In genomic region chr1:201436461-201436860, GRCh38 we compare ENCODE assay signal across 12 cellular contexts. TPM values are rescaled to one million over a fixed set of nuclear protein-coding genes. Genes with fewer than 3 reads are reported as not detected.
DNase-seq lines count a peak whose midpoint lies in the region; ATAC-seq, FAIRE-seq and TF ChIP-seq lines count a peak whose summit lies in the region.
"Had no signal": no experiment of that assay in that cellular context is flagged by ENCODE, and none has a peak within 500 bp of the region (broad histone marks: within the 10 kb centered on the region; RNA-seq: fewer than 3 reads in every experiment).

No MANE protein-coding gene starts in this region.

- H3K4me3 Mint-ChIP-seq in H9 = no peak overlapping the region

- no peak overlapping the region for H2BK20ac ChIP-seq in H9 (ENCODE audit: low read depth, low read length, poor library complexity, severe bottlenecking)

- no peaks in the 10 kb centered on the region; the same call in 1 of the 2 replicates for H3K4me1 ChIP-seq in H9 (ENCODE audit: insufficient read depth, low read length)
- H3K4me1 ChIP-seq in right cardiac atrium (ENCODE audit: control insufficient read depth, insufficient read depth, low read length) = peaks cover 3% of the 10 kb centered on the region

- H3K27ac ChIP-seq in H9 (ENCODE audit: insufficient read length, low read depth, low read length) = no peak overlapping the region
- no peak overlapping the region for H3K27ac ChIP-seq in right cardiac atrium (ENCODE audit: low read length)
- H3K27ac ChIP-seq: upper lobe of left lung had no signal

- H3K4ac ChIP-seq in H9 (ENCODE audit: low read depth, low read length) = no peak overlapping the region

- H3K36me3 Mint-ChIP-seq in H9 (ENCODE audit: insufficient read depth in 1 of 3, low read depth in 3 of 3) = no peaks in the 10 kb centered on the region
- H3K36me3 Mint-ChIP-seq: brain had no signal

- H2AFZ ChIP-seq in H9 (ENCODE audit: low read length) = no peak overlapping the region

- H2BK12ac ChIP-seq in H9 (ENCODE audit: insufficient read length, low read depth, low read length) = no peak overlapping the region

- no peak overlapping the region for H2BK5ac ChIP-seq in H9 (ENCODE audit: insufficient read length, low read length)

- intact Hi-C loops in right cardiac atrium (cut with DNase I) = loop anchor here in 1 of 4 donors (5.0 kb wide), 1 partner anchor 41 kb away; no protein-coding TSS in a partner anchor

- H4K5ac ChIP-seq in H9 (ENCODE audit: insufficient read length, low read depth, low read length) = no peak overlapping the region

- no peak overlapping the region for H3K27ac Mint-ChIP-seq in H9

- H2BK15ac ChIP-seq in H9 (ENCODE audit: low read depth, low read length) = no peak overlapping the region

- H4K8ac ChIP-seq in H9 (replicated peaks; ENCODE audit: insufficient read length, low read depth, low read length) = no peak overlapping the region

- H4K20me1 ChIP-seq in H9 (ENCODE audit: control insufficient read depth, insufficient read depth, insufficient read length) = no peaks in the 10 kb centered on the region

- H3K23ac ChIP-seq in H9 (ENCODE audit: insufficient read length, low read depth, low read length) = no peak overlapping the region

- H3K4me2 ChIP-seq in H9 (ENCODE audit: insufficient read depth, insufficient read length, low read length) = no peak overlapping the region

- DNase-seq in AG10803 (ENCODE audit: low read depth) (peak; percentile 25), H9 (peak; percentile 86), RCC 7860 (ENCODE audit: low spot score) (peak; percentile 22), right cardiac atrium (no peak), H54 (ENCODE audit: insufficient read length, low spot score) (no peak), D721Med (ENCODE audit: insufficient read length, low spot score) (no peak)
- DNase-seq in activated effector memory CD4-positive, alpha-beta T cell treated with Interleukin-2 at 50 U/mL for 16 hours = no peak
- DNase-seq: activated CD8-positive, alpha-beta memory T cell treated with anti-CD3 and anti-CD28 coated beads for 24 hours had no signal

- peaks cover 0 to 3% of the 10 kb centered on the region in 2 experiments; a peak in 2 of 5 replicates for H3K9me3 Mint-ChIP-seq in H9

- no peaks in the 10 kb centered on the region for H3K79me1 ChIP-seq in H9 (ENCODE audit: insufficient read depth, low read depth, low read length, poor library complexity, severe bottlenecking)

- H4K91ac ChIP-seq in H9 (ENCODE audit: insufficient read length, low read depth, low read length) = no peak overlapping the region

- no peaks in the 10 kb centered on the region for H3K27me3 ChIP-seq in H9 (ENCODE audit: insufficient read depth, low read length)
- H3K27me3 ChIP-seq in right cardiac atrium (ENCODE audit: control insufficient read depth, insufficient read depth) = no peaks in the 10 kb centered on the region
- H3K27me3 ChIP-seq: gastrocnemius medialis, upper lobe of left lung had no signal

- no peaks in the 10 kb centered on the region for H3K79me2 ChIP-seq in H9 (ENCODE audit: insufficient read depth, low read length)

- no peak for FAIRE-seq in RCC 7860 (lab: Jason Lieb, UNC)
- FAIRE-seq in H54 (lab: Jason Lieb, UNC) = no peak
- no peak for FAIRE-seq in D721Med (lab: Jason Lieb, UNC)

- H3T11ph ChIP-seq in H9 (ENCODE audit: low read length) = no peak overlapping the region

- no CpG with 5 or more reads among the region's 6 CpGs for WGBS in H9 (ENCODE audit: extremely low coverage, insufficient read length, low lambda C conversion rate)
- WGBS in right cardiac atrium = 62% methylated on average over 6 of the region's 6 CpGs

- H3K27me3 Mint-ChIP-seq in H9 (ENCODE audit: low read depth) = peaks cover 3% of the 10 kb centered on the region

- H3K4me3 ChIP-seq in AG10803 (ENCODE audit: low read length) (no peak overlapping the region), right cardiac atrium (ENCODE audit: low read length) (no peak overlapping the region)
- H3K4me3 ChIP-seq: gastrocnemius medialis had no signal

- H2AK5ac ChIP-seq in H9 (ENCODE audit: insufficient read length, low read length) = no peak overlapping the region

- H3K4me1 Mint-ChIP-seq in H9 = peaks cover 10 to 12% of the 10 kb centered on the region in 2 experiments

- H3K23me2 ChIP-seq in H9 (ENCODE audit: insufficient read length, low read depth, low read length, poor library complexity, severe bottlenecking) = no peaks in the 10 kb centered on the region

- no peak overlapping the region for H2BK120ac ChIP-seq in H9 (ENCODE audit: low read depth, low read length, poor library complexity, severe bottlenecking)

- H3K18ac ChIP-seq in H9 (ENCODE audit: insufficient read length, low read depth, low read length) = no peak overlapping the region

- TF ChIP-seq CTCF in AG10803 (conservative IDR thresholded peaks at IDR 0.05; ENCODE audit: low read length) = peak; percentile 29; the same call in 1 of the 2 replicates
- TF ChIP-seq CTCF in H9 (conservative IDR thresholded peaks at IDR 0.05) = peak; percentile 51; the same call in 2 of the 3 replicates
- no peak for TF ChIP-seq CTCF in D721Med (IDR thresholded peaks at IDR 0.05; ENCODE audit: insufficient read depth, missing control alignments)

- ATAC-seq in right cardiac atrium (peak; percentile 50 to 54), GM19023 (IDR thresholded peaks at IDR 0.05; ENCODE audit: unreplicated experiment) (no peak)

- no peak overlapping the region for H3K9ac ChIP-seq in H9 (ENCODE audit: extremely low read depth, insufficient read length, low read length)

- H3K9me3 ChIP-seq in H9 (ENCODE audit: control insufficient read depth, low read depth, low read length) (no peaks in the 10 kb centered on the region), right cardiac atrium (ENCODE audit: control insufficient read depth, low read length) (no peaks in the 10 kb centered on the region)
- H3K9me3 ChIP-seq: gastrocnemius medialis, upper lobe of left lung had no signal

- no peak for TF ChIP-seq POLR2A in H54 (IDR thresholded peaks at IDR 0.05; ENCODE audit: low read depth, low read length)

- H3K14ac ChIP-seq in H9 (ENCODE audit: insufficient read depth, low read length) = no peak overlapping the region

- H3K56ac ChIP-seq in H9 (ENCODE audit: insufficient read length, low read depth, low read length) = no peak overlapping the region

RNA-seq across cellular contexts. Expression of gene TNNI1, which starts 14.9 kb away (rescaled TPM):
- total RNA-seq in H9 (2021) (0.29 TPM in 1 of 2 replicates, not detected in the other), right cardiac atrium (100 to 1,000 TPM in 2 of 4 donors, 10 to 100 TPM in 2; 77.9 to 215 (median 100) TPM)
- polyA plus RNA-seq in right cardiac atrium = 81.3 TPM

RNA-seq across cellular contexts. Expression of gene PHLDA3, which starts 32.5 kb away (rescaled TPM):
- total RNA-seq in H9 (2021) (53.9 and 55.0 TPM in 2 replicates), right cardiac atrium (10 to 100 TPM; 21.8 to 47.4 (median 29.9) TPM)
- 18.1 TPM for polyA plus RNA-seq in right cardiac atrium

RNA-seq across cellular contexts. Expression of gene LAD1, which starts 37.3 kb away (rescaled TPM):
- total RNA-seq in H9 (2021) = 29.0 and 30.1 TPM in 2 replicates
- 1 to 10 TPM; 1.3 to 4.0 (median 2.4) TPM for total RNA-seq in right cardiac atrium
- polyA plus RNA-seq in right cardiac atrium = 5.0 TPM

RNA-seq across cellular contexts. Expression of gene TNNT2, which starts 59.0 kb away (rescaled TPM):
- 5.9 and 8.6 TPM in 2 replicates for total RNA-seq in H9 (2021)
- 1,000 to 10,000 TPM; 5,203 to 7,292 (median 7,185) TPM for total RNA-seq in right cardiac atrium
- polyA plus RNA-seq in right cardiac atrium = 16,707 TPM

Comparison
In these comparisons a context has a peak if more than half of its experiments do, and no peak if none do; other contexts are left out.
1. DNase-seq: peak in AG10803 (single experiment), H9 (single experiment) and RCC 7860 (single experiment); none in right cardiac atrium (0 of 3), H54 (single experiment), D721Med (single experiment) and activated effector memory CD4-positive, alpha-beta T cell treated with Interleukin-2 at 50 U/mL for 16 hours (single experiment).
2. RNA of gene TNNI1, which starts 14.9 kb away (total RNA-seq): 77.9 to 215 TPM in right cardiac atrium; 0.29 TPM in H9; every median in the first group is over 10 times any median in the second.